In the genomic region with DNA sequence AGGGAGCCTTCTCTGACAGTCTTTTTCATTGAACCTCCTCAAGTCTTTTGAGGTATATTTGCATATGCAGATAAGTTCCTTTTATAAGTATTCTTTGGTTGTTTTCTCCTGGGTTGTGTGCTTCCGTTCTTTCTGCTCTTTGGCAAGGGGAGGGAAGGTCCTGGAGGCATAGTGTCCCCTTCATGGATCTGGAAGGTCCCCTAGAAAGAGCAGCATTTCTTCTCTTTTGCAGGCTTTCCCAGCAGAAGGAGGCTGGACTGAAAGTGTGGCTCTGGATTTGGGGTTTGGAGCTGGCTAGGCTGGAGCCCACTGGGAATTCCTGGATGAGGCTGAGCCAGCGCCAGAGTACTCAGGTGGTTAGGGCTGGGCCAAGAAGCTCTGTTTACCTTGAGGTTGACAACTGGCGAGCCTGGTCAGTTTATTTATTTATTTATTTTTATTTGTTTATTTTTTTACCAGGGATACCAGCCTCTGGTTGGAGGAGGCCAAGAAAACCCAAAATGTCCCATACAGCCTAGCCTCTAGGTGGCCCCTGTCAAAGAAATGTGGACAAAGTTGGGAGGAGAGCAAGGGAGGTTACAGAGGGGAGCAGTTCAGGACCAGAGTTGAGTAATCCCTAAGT, we compare ENCODE assay signal across 2 cellular contexts.
TF ChIP-seq lines count a peak whose summit lies in the region.

No MANE protein-coding gene starts in this region.

TF ChIP-seq in IMR-90, 13 proteins besides CTCF, POLR2A, EP300 and RAD21:
- no peak for TF ChIP-seq MAFK (IDR thresholded peaks at IDR 0.05; ENCODE audit: low read depth, low read length)
- TF ChIP-seq USF2 (IDR thresholded peaks at IDR 0.05; ENCODE audit: low read depth, low read length) = no peak
- TF ChIP-seq NFE2L2 (IDR thresholded peaks at IDR 0.05; ENCODE audit: low read depth, low read length) = no peak
- TF ChIP-seq MAZ (IDR thresholded peaks at IDR 0.05; ENCODE audit: borderline replicate concordance, low read depth, low read length) = no peak
- TF ChIP-seq FOS (IDR thresholded peaks at IDR 0.05; ENCODE audit: low read depth, low read length) = no peak
- no peak for TF ChIP-seq CHD1 (IDR thresholded peaks at IDR 0.05; ENCODE audit: low read depth, low read length)

TF ChIP-seq in HepG2, 621 proteins besides CTCF, POLR2A, EP300 and RAD21 (continues in another document):
- TF ChIP-seq PATZ1 (CRISPR knock-in tag; IDR thresholded peaks at IDR 0.05) (0 out of 2 replicates have a peak, but pooled peaks have one; percentile 22), SAP130 (CRISPR knock-in tag; IDR thresholded peaks at IDR 0.05; ENCODE audit: low read depth) (no peak), ZNF3 (CRISPR knock-in tag; IDR thresholded peaks at IDR 0.05) (no peak), NFKBIZ (CRISPR knock-in tag; IDR thresholded peaks at IDR 0.05) (no peak), SNRNP70 (IDR thresholded peaks at IDR 0.05; ENCODE audit: low read depth, low read length) (no peak), ZNF343 (CRISPR knock-in tag; IDR thresholded peaks at IDR 0.05) (no peak), ZNF615 (CRISPR knock-in tag; IDR thresholded peaks at IDR 0.05; ENCODE audit: borderline replicate concordance) (no peak), HDAC6 (IDR thresholded peaks at IDR 0.05; ENCODE audit: low read depth, low read length) (no peak), POGZ (CRISPR knock-in tag; IDR thresholded peaks at IDR 0.05) (no peak), GLMP (CRISPR knock-in tag; IDR thresholded peaks at IDR 0.05; ENCODE audit: borderline replicate concordance) (no peak), ZNF264 (CRISPR knock-in tag; IDR thresholded peaks at IDR 0.05) (no peak), ZNF776 (CRISPR knock-in tag; IDR thresholded peaks at IDR 0.05) (no peak), HNRNPK (IDR thresholded peaks at IDR 0.05; ENCODE audit: low read depth, low read length, poor library complexity, severe bottlenecking) (no peak), ZKSCAN1 (IDR thresholded peaks at IDR 0.05; ENCODE audit: low read length) (0 out of 2 replicates have a peak, but pooled peaks have one; percentile 19), CHD2 (IDR thresholded peaks at IDR 0.05; ENCODE audit: low read depth, low read length) (no peak), ZSCAN29 (CRISPR knock-in tag; conservative IDR thresholded peaks at IDR 0.05) (no peak), CC2D1A (CRISPR knock-in tag; IDR thresholded peaks at IDR 0.05) (no peak), YY1 (IDR thresholded peaks at IDR 0.05; ENCODE audit: insufficient read depth, insufficient replicate concordance, low read depth, low read length) (no peak), ZNF136 (CRISPR knock-in tag; IDR thresholded peaks at IDR 0.05; ENCODE audit: low read depth) (no peak), TARDBP (CRISPR knock-in tag; IDR thresholded peaks at IDR 0.05) (no peak), ZNF275 (CRISPR knock-in tag; IDR thresholded peaks at IDR 0.05; ENCODE audit: borderline replicate concordance) (no peak), HIC2 (CRISPR knock-in tag; IDR thresholded peaks at IDR 0.05; ENCODE audit: low read depth) (no peak), SNAPC4 (CRISPR knock-in tag; IDR thresholded peaks at IDR 0.05) (peak; percentile 72; the same call in 1 of the 2 replicates), RFX1 (IDR thresholded peaks at IDR 0.05) (no peak), XRCC5 (optimal IDR thresholded peaks at IDR 0.05; ENCODE audit: low read length) (peak; percentile 49), ZBTB1 (CRISPR knock-in tag; IDR thresholded peaks at IDR 0.05; ENCODE audit: borderline replicate concordance) (no peak), SP4 (CRISPR knock-in tag; IDR thresholded peaks at IDR 0.05) (no peak), ZSCAN21 (CRISPR knock-in tag; IDR thresholded peaks at IDR 0.05; ENCODE audit: borderline replicate concordance) (no peak), ZNF317 (CRISPR knock-in tag; IDR thresholded peaks at IDR 0.05) (no peak), CEBPG (CRISPR knock-in tag; IDR thresholded peaks at IDR 0.05) (no peak), TBX2 (CRISPR knock-in tag; IDR thresholded peaks at IDR 0.05; ENCODE audit: borderline replicate concordance) (no peak), MYPOP (CRISPR knock-in tag; IDR thresholded peaks at IDR 0.05) (no peak), ZNF263 (CRISPR knock-in tag; IDR thresholded peaks at IDR 0.05) (no peak), ARNTL (CRISPR knock-in tag; IDR thresholded peaks at IDR 0.05) (no peak), ZNF33B (CRISPR knock-in tag; IDR thresholded peaks at IDR 0.05) (no peak), BCL6 (CRISPR knock-in tag; IDR thresholded peaks at IDR 0.05) (no peak), KLF16 (CRISPR knock-in tag; IDR thresholded peaks at IDR 0.05) (no peak), HMG20A (CRISPR knock-in tag; IDR thresholded peaks at IDR 0.05; ENCODE audit: borderline replicate concordance) (no peak), ZNF572 (CRISPR knock-in tag; IDR thresholded peaks at IDR 0.05) (no peak), ZNF616 (CRISPR knock-in tag; IDR thresholded peaks at IDR 0.05; ENCODE audit: low read depth) (no peak), NR3C1 (CRISPR knock-in tag; IDR thresholded peaks at IDR 0.05) (no peak)
- TF ChIP-seq, protein P1, sequence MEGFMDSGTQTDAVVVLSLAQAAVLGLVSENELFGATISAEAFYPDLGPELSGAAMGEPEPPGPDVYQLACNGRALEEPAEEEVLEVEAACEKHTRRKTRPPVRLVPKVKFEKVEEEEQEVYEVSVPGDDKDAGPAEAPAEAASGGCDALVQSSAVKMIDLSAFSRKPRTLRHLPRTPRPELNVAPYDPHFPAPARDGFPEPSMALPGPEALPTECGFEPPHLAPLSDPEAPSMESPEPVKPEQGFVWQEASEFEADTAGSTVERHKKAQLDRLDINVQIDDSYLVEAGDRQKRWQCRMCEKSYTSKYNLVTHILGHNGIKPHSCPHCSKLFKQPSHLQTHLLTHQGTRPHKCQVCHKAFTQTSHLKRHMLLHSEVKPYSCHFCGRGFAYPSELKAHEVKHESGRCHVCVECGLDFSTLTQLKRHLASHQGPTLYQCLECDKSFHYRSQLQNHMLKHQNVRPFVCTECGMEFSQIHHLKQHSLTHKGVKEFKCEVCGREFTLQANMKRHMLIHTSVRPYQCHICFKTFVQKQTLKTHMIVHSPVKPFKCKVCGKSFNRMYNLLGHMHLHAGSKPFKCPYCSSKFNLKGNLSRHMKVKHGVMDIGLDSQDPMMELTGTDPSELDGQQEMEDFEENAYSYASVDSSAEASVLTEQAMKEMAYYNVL (CRISPR knock-in tag; IDR thresholded peaks at IDR 0.05; ENCODE audit: borderline replicate concordance) = peak; percentile 18; the same call in 1 of the 2 replicates
